Comparison of ENCODE assay signal across 7 cellular contexts in the genomic region with DNA sequence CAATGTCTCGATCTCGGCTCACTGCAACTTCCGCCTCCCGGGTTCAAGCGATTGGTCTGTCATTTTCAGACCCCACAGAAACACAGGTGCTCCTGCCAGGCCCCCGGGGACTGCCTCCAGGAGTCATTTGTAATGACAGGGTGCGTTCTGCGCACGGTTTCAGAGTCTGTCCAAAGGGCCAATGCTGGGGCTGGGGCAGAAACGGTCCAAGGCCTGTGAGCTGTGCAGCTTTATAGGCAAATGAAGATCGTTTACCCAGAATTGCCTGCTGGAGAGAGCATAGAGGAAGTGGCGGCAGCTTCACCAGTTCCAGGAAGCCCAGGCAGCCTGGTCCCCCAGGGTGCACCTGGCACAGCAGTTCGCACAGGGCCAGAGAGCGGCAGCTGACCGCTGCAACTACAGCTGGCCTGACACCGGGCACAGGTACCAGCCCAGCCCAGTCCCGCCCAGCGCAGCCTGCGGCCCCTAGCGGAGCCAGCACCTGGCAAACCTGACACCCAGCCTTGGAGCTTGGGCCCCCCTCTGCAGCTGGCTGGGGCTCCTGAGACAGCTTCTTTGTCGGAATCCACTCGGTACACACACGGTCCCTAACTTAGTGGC.
DNase-seq lines count a peak whose midpoint lies in the region; ATAC-seq and TF ChIP-seq lines count a peak whose summit lies in the region.
"Not testable (repeated sequence)": the region's sequence is repeated elsewhere in the genome, so short reads cannot be mapped to it uniquely, and the experiment has no call there.

No MANE protein-coding gene starts in this region.

- peak overlapping the region; percentile 23 for H3K27ac Mint-ChIP-seq in progenitor cell of endocrine pancreas

- not testable (repeated sequence) for H3K4me3 Mint-ChIP-seq in progenitor cell of endocrine pancreas (ENCODE audit: low read depth)

- DNase-seq in RPMI8226 (peak; percentile 87), activated T-helper 1 cell treated with Interleukin-2 at 50 U/mL for 16 hours (ENCODE audit: low read depth) (peak; percentile 50)
- DNase-seq in cardiac muscle cell (ENCODE audit: low read depth in 1 of 2, low spot score in 1 of 2); progenitor cell of endocrine pancreas (ENCODE audit: low spot score, unreplicated experiment): not testable (repeated sequence)

- H3K4me1 ChIP-seq in cardiac muscle cell (ENCODE audit: low read depth), result peaks cover 12% of the 10 kb centered on the region

- H3K4me3 ChIP-seq in cardiac muscle cell, result not testable (repeated sequence)

- TF ChIP-seq CTCF in cardiac muscle cell (IDR thresholded peaks at IDR 0.05; ENCODE audit: low read depth, low read length); progenitor cell of endocrine pancreas (IDR thresholded peaks at IDR 0.05; ENCODE audit: unreplicated experiment): not testable (repeated sequence)

- H3K36me3 ChIP-seq in cardiac muscle cell, result not testable (repeated sequence)

- peak overlapping the region; percentile 34 for H3K27ac ChIP-seq in cardiac muscle cell

- not testable (repeated sequence) for H3K27me3 ChIP-seq in cardiac muscle cell

- H3K9me3 Mint-ChIP-seq in progenitor cell of endocrine pancreas (ENCODE audit: low read depth), result not testable (repeated sequence)

- H3K4me1 Mint-ChIP-seq in progenitor cell of endocrine pancreas (ENCODE audit: low read depth), result peaks cover 36% of the 10 kb centered on the region

- not testable (repeated sequence) for H3K9me3 ChIP-seq in cardiac muscle cell (ENCODE audit: low read depth)

- ATAC-seq in GM18520 (IDR thresholded peaks at IDR 0.05; ENCODE audit: unreplicated experiment) (peak; percentile 38), GM21825 (IDR thresholded peaks at IDR 0.05; ENCODE audit: unreplicated experiment) (peak; percentile 48), HG03520 (IDR thresholded peaks at IDR 0.05; ENCODE audit: unreplicated experiment) (peak; percentile 46)

- not testable (repeated sequence) for H3K36me3 Mint-ChIP-seq in progenitor cell of endocrine pancreas (ENCODE audit: insufficient read depth)

- not testable (repeated sequence) for H3K27me3 Mint-ChIP-seq in progenitor cell of endocrine pancreas
